16 cellular contexts compared by ENCODE assay signal in genomic region chr17:8480011-8480976, GRCh38. TPM values are rescaled to one million over a fixed set of nuclear protein-coding genes. Genes with fewer than 3 reads are reported as not detected.
A peak's percentile ranks its signal among the peaks of the same experiment; 100 is the strongest.
DNase-seq lines count a peak whose midpoint lies in the region; ATAC-seq and TF ChIP-seq lines count a peak whose summit lies in the region.
"Had no signal": no experiment of that assay in that cellular context is flagged by ENCODE, and none has a peak within 500 bp of the region (broad histone marks: within the 10 kb centered on the region; RNA-seq: fewer than 3 reads in every experiment).

No MANE protein-coding gene starts in this region.

- no peak overlapping the region for H2AFZ ChIP-seq in IMR-90 (replicated peaks; ENCODE audit: low read length, poor library complexity)

- H2AK5ac ChIP-seq in IMR-90 (ENCODE audit: low read depth, low read length), result no peak overlapping the region

- peaks cover 9 to 37% of the 10 kb centered on the region in 2 experiments; a peak in 2 of 4 replicates for H3K79me1 ChIP-seq in IMR-90 (ENCODE audit: low read depth in 1 of 2, low read length in 2 of 2)

- no peak overlapping the region for H3K4ac ChIP-seq in IMR-90 (ENCODE audit: low read depth, low read length)

- peaks cover 22% of the 10 kb centered on the region for H4K20me1 ChIP-seq in IMR-90 (ENCODE audit: insufficient read depth, low read length)

- no peak overlapping the region for H3K56ac ChIP-seq in IMR-90 (ENCODE audit: extremely low read depth, insufficient read depth, low read length)

- no TSS peak for BruUV-seq in IMR-90 (replicated peaks; lab: Mats Ljungman, UMichigan)

- no peak overlapping the region for H2BK20ac ChIP-seq in IMR-90 (ENCODE audit: low read depth, low read length)

- H3K9me1 ChIP-seq in IMR-90 (ENCODE audit: insufficient read depth, low read length), result 0 out of 2 replicates have a peak, but pooled peaks cover 7% of the 10 kb centered on the region

- H3K9me3 ChIP-seq in IMR-90 (ENCODE audit: control insufficient read depth, insufficient read depth, low read length) (no peaks in the 10 kb centered on the region), tibial artery (no peaks in the 10 kb centered on the region)

- DNase-seq in IMR-90 (no peak), dorsolateral prefrontal cortex (peak in 1 of 10 donors; percentile 9), mesenteric fat pad (ENCODE audit: low spot score) (peak; percentile 74), tibial artery (no peak), medulla oblongata (ENCODE audit: extremely low spot score) (no peak), NCI-H1694 treated with DMSO at 0.1 percent for 48 hours (lab: John Stamatoyannopoulos, UW) (no peak), CD1c-positive myeloid dendritic cell (ENCODE audit: extremely low spot score) (no peak)
- DNase-seq: activated CD8-positive, alpha-beta memory T cell treated with anti-CD3 and anti-CD28 coated beads, Interleukin-2, amount 50 U/mL, for 4 hours; activated naive CD4-positive, alpha-beta T cell treated with Interleukin-2 at 50 U/mL for 16 hours; DMS 273 treated with DMSO at 0.1 percent for 48 hours; effector CD4-positive, alpha-beta T cell; foreskin keratinocyte; T-helper 17 cell had no signal

- no peak overlapping the region for H3K9ac ChIP-seq in IMR-90 (ENCODE audit: low read depth, low read length)

- H2AK9ac ChIP-seq in IMR-90 (replicated peaks; ENCODE audit: low read depth, low read length, poor library complexity), result no peak overlapping the region

- no peak overlapping the region for H3K4me2 ChIP-seq in IMR-90 (ENCODE audit: low read depth, low read length)

- H3K4me1 ChIP-seq in IMR-90 (ENCODE audit: control insufficient read depth, insufficient read depth, low read length) (peaks cover 9% of the 10 kb centered on the region), tibial artery (peaks cover 0 to 22% (median 8%) of the 10 kb centered on the region in 4 donors)
- H3K4me1 ChIP-seq: foreskin keratinocyte had no signal

- POLR2A ChIA-PET in IMR-90 (lab: Charles Lee; ENCODE audit: unreplicated experiment), result interaction anchor here (0.5 kb wide), 1 partner anchor 1001 kb away, joined by 3 read pairs; no protein-coding TSS in a partner anchor

- in situ Hi-C loops in IMR-90 (cut with MboI; ENCODE audit: low sequenced_read_pairs), result no loop called here

- no peak overlapping the region for H4K91ac ChIP-seq in IMR-90 (ENCODE audit: insufficient read depth, low read depth, low read length)

- peak overlapping the region; percentile 21 for H2BK5ac ChIP-seq in IMR-90 (ENCODE audit: low read depth, low read length, poor library complexity, severe bottlenecking)

- no peak overlapping the region for H4K8ac ChIP-seq in IMR-90 (ENCODE audit: low read depth in 2 of 2, low read length in 2 of 2)

- H2BK15ac ChIP-seq in IMR-90 (ENCODE audit: low read depth, low read length), result no peak overlapping the region

- WGBS in IMR-90 (ENCODE audit: extremely low coverage in 2 of 2, insufficient read length in 1 of 2), 2 experiments, result 100% methylated on average over 8 of the region's 33 CpGs; no CpG with 5 or more reads in 1 of the 2 experiments

- no peak for TF ChIP-seq CTCF in IMR-90 (conservative IDR thresholded peaks at IDR 0.05; ENCODE audit: low read depth, low read length)
- TF ChIP-seq CTCF in dorsolateral prefrontal cortex (IDR thresholded peaks at IDR 0.05 in 54 of 56, conservative IDR thresholded peaks at IDR 0.05 in 2 of 56; ENCODE audit: low read depth in 1 of 56, partially characterized antibody in 56 of 56), result no peak
- no peak for TF ChIP-seq CTCF in tibial artery (IDR thresholded peaks at IDR 0.05)

- no peak for ATAC-seq in IMR-90 (ENCODE audit: low read depth)
- ATAC-seq: activated CD4-positive, CD25-positive, alpha-beta regulatory T cell treated with anti-CD3 and anti-CD28 coated beads, Interleukin-2, amount 50 U/mL, for 24 hours; natural killer cell treated with Interleukin-12 subunit alpha and Interleukin-12 subunit beta and Interleukin-15 and Interleukin-18, amount 100 ng/mL, for 72 hours; T-helper 17 cell had no signal

- H4K5ac ChIP-seq in IMR-90 (ENCODE audit: low read depth, low read length), result peak overlapping the region; percentile 12; the same call in 1 of the 2 replicates

- no peak overlapping the region for H3K23ac ChIP-seq in IMR-90 (ENCODE audit: low read depth, low read length)

- peak overlapping the region; percentile 38; the same call in 1 of the 2 replicates for H3K27ac ChIP-seq in IMR-90 (ENCODE audit: insufficient read depth, low read length)
- peak overlapping the region in 56 of 59 donors; percentile 6 to 81 (median 68) for H3K27ac ChIP-seq in dorsolateral prefrontal cortex
- peak overlapping the region; percentile 41 to 42 for H3K27ac ChIP-seq in tibial artery
- H3K27ac ChIP-seq: foreskin keratinocyte had no signal

- no peak for TF ChIP-seq POLR2A in IMR-90 (IDR thresholded peaks at IDR 0.05; ENCODE audit: low read depth, low read length)

- H2BK120ac ChIP-seq in IMR-90 (ENCODE audit: low read depth, low read length), result no peak overlapping the region

- H3K36me3 ChIP-seq in IMR-90 (ENCODE audit: control insufficient read depth, insufficient read depth, low read length) (peaks cover 75% of the 10 kb centered on the region), tibial artery (peaks cover 95 to 98% (median 98%) of the 10 kb centered on the region in 3 donors)

- dilution Hi-C loops in IMR-90 (cut with HindIII; ENCODE audit: low sequenced_read_pairs, unreplicated experiment), result no loop called here

- no peak for TF ChIP-seq RAD21 in IMR-90 (IDR thresholded peaks at IDR 0.05; ENCODE audit: low read length)

- no peak overlapping the region for H3K14ac ChIP-seq in IMR-90 (replicated peaks; ENCODE audit: low read depth, low read length)

- no peak overlapping the region for H3K18ac ChIP-seq in IMR-90 (ENCODE audit: low read depth, low read length)

- CTCF ChIA-PET in IMR-90 (lab: Yijun Ruan, JAX), result interaction anchor here (1.5 kb wide), 1 partner anchor 70 kb away, joined by 3 read pairs; no protein-coding TSS in a partner anchor

- intact Hi-C loops in IMR-90 (cut with micrococcal nuclease) (no loop called here), dorsolateral prefrontal cortex (cut with DNase I) (no loop called here), tibial artery (cut with DNase I; ENCODE audit: low total_unique reads) (no loop called here)

- no peaks in the 10 kb centered on the region for H3K27me3 ChIP-seq in IMR-90 (ENCODE audit: control insufficient read depth, insufficient read depth, low read length)
- no peaks in the 10 kb centered on the region for H3K27me3 ChIP-seq in dorsolateral prefrontal cortex
- H3K27me3 ChIP-seq in tibial artery, result no peaks in the 10 kb centered on the region
- H3K27me3 ChIP-seq: foreskin keratinocyte, MG63 had no signal

- H3K4me3 ChIP-seq in IMR-90 (ENCODE audit: insufficient read depth, low read depth, low read length) (no peak overlapping the region), dorsolateral prefrontal cortex (peak overlapping the region in 22 of 59 donors; percentile 0 to 50 (median 17)), tibial artery (no peak overlapping the region)
- H3K4me3 ChIP-seq: MG63 had no signal

TF ChIP-seq in IMR-90, 13 proteins besides CTCF, POLR2A, EP300 and RAD21:
- TF ChIP-seq ELK1 (IDR thresholded peaks at IDR 0.05; ENCODE audit: borderline replicate concordance, low read depth, low read length) (no peak), SMC3 (IDR thresholded peaks at IDR 0.05; ENCODE audit: low read depth, low read length) (no peak), MXI1 (IDR thresholded peaks at IDR 0.05; ENCODE audit: borderline replicate concordance, low read depth, low read length) (no peak), BHLHE40 (IDR thresholded peaks at IDR 0.05; ENCODE audit: low read depth, low read length) (no peak), MAZ (IDR thresholded peaks at IDR 0.05; ENCODE audit: borderline replicate concordance, low read depth, low read length) (no peak)

RNA-seq across cellular contexts. Expression of gene NDEL1, which starts 44.6 kb away (rescaled TPM):
- 28.9 and 40.3 TPM in 2 replicates for total RNA-seq in IMR-90 (2012; rRNA removed)
- 95.6 and 97.7 TPM in 2 replicates for polyA plus RNA-seq in IMR-90 (2012; rRNA removed)
- 53.9 and 88.1 TPM in 2 replicates for polyA plus RNA-seq in IMR-90 (2012; cell fraction: cytosol; rRNA removed)
- polyA plus RNA-seq in IMR-90 (2012; cell fraction: nucleus; rRNA removed; ENCODE audit: low replicate concordance), result 152 and 190 TPM in 2 replicates
- 100 to 1,000 TPM in 26 of 120 experiments, 10 to 100 TPM in 94; 51.0 to 118 (median 91.4) TPM for total RNA-seq in dorsolateral prefrontal cortex
- 112 TPM for total RNA-seq in mesenteric fat pad
